In genomic region chr5:159052282-159053011, GRCh38 we compare ENCODE assay signal across 14 cellular contexts. TPM values are rescaled to one million over a fixed set of nuclear protein-coding genes. Genes with fewer than 3 reads are reported as not detected.
DNase-seq lines count a peak whose midpoint lies in the region; ATAC-seq and TF ChIP-seq lines count a peak whose summit lies in the region.
"Had no signal": no experiment of that assay in that cellular context is flagged by ENCODE, and none has a peak within 500 bp of the region (broad histone marks: within the 10 kb centered on the region; RNA-seq: fewer than 3 reads in every experiment).

No MANE protein-coding gene starts in this region.

- ATAC-seq in GM21786 (IDR thresholded peaks at IDR 0.05; ENCODE audit: unreplicated experiment), result peak; percentile 21
- no peak for ATAC-seq in HG03469 (IDR thresholded peaks at IDR 0.05; ENCODE audit: unreplicated experiment)
- ATAC-seq in aorta (ENCODE audit: low FRiP score), result no peak
- ATAC-seq: Panc1; stimulated activated naive CD8-positive, alpha-beta T cell treated with anti-CD3 and anti-CD28 coated beads, Interleukin-15, amount 100 ng/mL, for 72 hours had no signal

- TF ChIP-seq POLR2A in Peyer's patch (IDR thresholded peaks at IDR 0.05), result no peak
- TF ChIP-seq POLR2A in suprapubic skin (IDR thresholded peaks at IDR 0.05), result no peak

- TF ChIP-seq CTCF in Peyer's patch (IDR thresholded peaks at IDR 0.05) (no peak), suprapubic skin (IDR thresholded peaks at IDR 0.05) (no peak)

- no peaks in the 10 kb centered on the region for H3K9me3 ChIP-seq in Peyer's patch
- no peaks in the 10 kb centered on the region for H3K9me3 ChIP-seq in iPS-18a (ENCODE audit: control insufficient read depth, low read depth, low read length)
- no peaks in the 10 kb centered on the region for H3K9me3 ChIP-seq in suprapubic skin
- no peaks in the 10 kb centered on the region for H3K9me3 ChIP-seq in aorta (ENCODE audit: control insufficient read depth, low read length)

- H3K36me3 ChIP-seq in Peyer's patch (no peaks in the 10 kb centered on the region), iPS-18a (ENCODE audit: control insufficient read depth, low read depth, low read length) (no peaks in the 10 kb centered on the region), suprapubic skin (no peaks in the 10 kb centered on the region), aorta (ENCODE audit: control insufficient read depth in 1 of 2, insufficient read depth in 2 of 2, low read length in 1 of 2) (no peaks in the 10 kb centered on the region)

- H3K4me3 ChIP-seq in Peyer's patch, result no peak overlapping the region
- peak overlapping the region; percentile 67 for H3K4me3 ChIP-seq in iPS-18a (ENCODE audit: low read length)
- no peak overlapping the region for H3K4me3 ChIP-seq in suprapubic skin
- no peak overlapping the region for H3K4me3 ChIP-seq in aorta (ENCODE audit: low read length in 2 of 2)

- no peak overlapping the region for H3K9ac ChIP-seq in iPS-18a (ENCODE audit: low read length)

- H3K27me3 ChIP-seq in Peyer's patch, result peaks cover 0 to 5% of the 10 kb centered on the region in 2 donors
- H3K27me3 ChIP-seq in iPS-18a (ENCODE audit: control insufficient read depth, insufficient read depth, low read length), result peaks cover 96% of the 10 kb centered on the region
- peaks cover 38% of the 10 kb centered on the region for H3K27me3 ChIP-seq in suprapubic skin
- H3K27me3 ChIP-seq in aorta (ENCODE audit: control insufficient read depth in 1 of 2, insufficient read depth in 2 of 2, low read length in 1 of 2), result no peaks in the 10 kb centered on the region

- H3K27ac ChIP-seq in Peyer's patch, result peak overlapping the region in 3 of 4 donors; percentile 11 to 70 (median 45)
- H3K27ac ChIP-seq in iPS-18a (ENCODE audit: low read length), result no peak overlapping the region
- peak overlapping the region; percentile 87 for H3K27ac ChIP-seq in suprapubic skin
- H3K27ac ChIP-seq in aorta (ENCODE audit: low read depth in 1 of 2, low read length in 2 of 2), result peak overlapping the region in 1 of 2 donors; percentile 46

- 42% methylated on average over 12 of the region's 12 CpGs for WGBS in suprapubic skin
- 40 to 48% methylated on average over 12 of the region's 12 CpGs for WGBS in aorta, 2 donors

- intact Hi-C loops in aorta (cut with DNase I), result loop anchor here (5.0 to 10.0 kb wide), 4 partner anchors 45 to 355 kb away; partner anchors contain the start of gene EBF1 (in 1 of the 2)

- H3K4me1 ChIP-seq in Peyer's patch (peaks cover 0 to 3% (median 0%) of the 10 kb centered on the region in 4 donors), iPS-18a (ENCODE audit: control insufficient read depth, low read depth, low read length) (peaks cover 26% of the 10 kb centered on the region), suprapubic skin (peaks cover 44% of the 10 kb centered on the region), aorta (ENCODE audit: control insufficient read depth in 1 of 2, insufficient read depth in 2 of 2, low read length in 2 of 2) (peaks cover 0 to 7% of the 10 kb centered on the region in 2 donors)

- DNase-seq in Peyer's patch (peak in 2 of 3 donors; percentile 60 to 64), suprapubic skin (ENCODE audit: low spot score in 2 of 2) (no peak), aorta (no peak), medulla oblongata (ENCODE audit: extremely low spot score) (no peak)
- DNase-seq: activated CD4-positive, alpha-beta T cell treated with anti-CD3 and anti-CD28 coated beads for 1 hour; activated naive CD4-positive, alpha-beta T cell treated with anti-CD3 and anti-CD28 coated beads, Interleukin-2, amount 50 U/mL, for 16 hours; DND-41; KG1; stimulated activated CD4-positive, alpha-beta T cell treated with anti-CD3 and anti-CD28 coated beads, Interleukin-12 subunit alpha, Interleukin-12 subunit beta, amount 100 ng/mL, for 4 hours; stimulated activated naive CD8-positive, alpha-beta T cell treated with anti-CD3 and anti-CD28 coated beads, Interleukin-15, amount 100 ng/mL, for 72 hours had no signal

- TF ChIP-seq EP300 in suprapubic skin (IDR thresholded peaks at IDR 0.05), result no peak

RNA-seq across cellular contexts. Expression of gene EBF1, which starts 47.3 kb away (rescaled TPM):
- total RNA-seq in Peyer's patch (10 to 100 TPM in 2 of 4 donors, 1 to 10 TPM in 2; 2.8 to 84.2 (median 9.8) TPM), suprapubic skin (10 to 100 TPM in 2 of 4 donors, 1 to 10 TPM in 2; 4.3 to 13.6 (median 8.8) TPM), aorta (100 to 1,000 TPM in 1 of 2 donors, 10 to 100 TPM in 1; 75.6 to 103 TPM)
- 10 to 100 TPM in 1 of 2 donors, 1 to 10 TPM in 1; 5.9 to 25.1 TPM for polyA plus RNA-seq in aorta

Comparison
In these comparisons a context has a peak if more than half of its experiments do, and no peak if none do; other contexts are left out.
1. DNase-seq: peak in Peyer's patch (2 of 3); none in suprapubic skin (0 of 2), aorta (0 of 2) and medulla oblongata (single experiment).